In the genomic region with DNA sequence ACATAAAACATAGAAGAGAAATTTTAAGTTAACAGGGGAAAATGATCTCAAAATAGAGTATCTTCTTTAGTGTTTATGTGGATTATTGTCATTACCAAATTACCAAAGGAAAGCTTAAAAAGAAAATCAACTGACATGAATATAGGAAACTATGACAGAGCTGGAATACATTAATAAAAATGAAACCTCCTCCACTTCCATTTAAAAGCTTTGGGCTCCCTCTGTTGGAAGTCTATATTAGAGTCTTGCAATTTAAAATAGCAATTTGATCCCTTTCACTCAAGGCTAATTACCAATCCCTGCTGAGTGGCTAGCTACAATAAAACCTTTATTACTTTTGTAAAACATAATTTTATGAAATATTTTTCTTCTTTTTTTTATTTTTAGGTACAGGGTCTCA, we compare ENCODE assay signal across 8 cellular contexts.
DNase-seq lines count a peak whose midpoint lies in the region; ATAC-seq lines count a peak whose summit lies in the region.

No MANE protein-coding gene starts in this region.

- DNase-seq in stimulated activated naive CD8-positive, alpha-beta T cell treated with anti-CD3 and anti-CD28 coated beads, Interleukin-15, Interleukin-2, amounts not matched to agents 100 U/mL and 50 U/mL, for 24 hours, result no peak
- DNase-seq in stimulated activated naive CD8-positive, alpha-beta T cell treated with anti-CD3 and anti-CD28 coated beads, Interleukin-15, amount 100 ng/mL, for 72 hours, result no peak
- peak; percentile 18 for DNase-seq in NCI-H2081 treated with DMSO at 0.1 percent for 48 hours (lab: John Stamatoyannopoulos, UW)
- peak; percentile 43 for DNase-seq in astrocyte of the hippocampus (ENCODE audit: low read depth, low spot score)
- no peak for DNase-seq in left colon
- no peak for DNase-seq in cerebellar nuclear complex (lab: John Stamatoyannopoulos, UW)
- no peak for DNase-seq in NCI-H128 (lab: John Stamatoyannopoulos, UW; ENCODE audit: unreplicated experiment)

- no peak overlapping the region for H3K4me3 Mint-ChIP-seq in stimulated activated naive CD8-positive, alpha-beta T cell treated with anti-CD3 and anti-CD28 coated beads, Interleukin-15, amount 100 ng/mL, for 72 hours

- peaks cover 8 to 10% of the 10 kb centered on the region in 2 donors for H3K9me3 Mint-ChIP-seq in stimulated activated naive CD8-positive, alpha-beta T cell treated with anti-CD3 and anti-CD28 coated beads, Interleukin-15, amount 100 ng/mL, for 72 hours

- peak; percentile 19 for ATAC-seq in stimulated activated naive CD8-positive, alpha-beta T cell treated with anti-CD3 and anti-CD28 coated beads, Interleukin-15, Interleukin-2, amounts not matched to agents 100 U/mL and 50 U/mL, for 24 hours
- ATAC-seq in stimulated activated naive CD8-positive, alpha-beta T cell treated with anti-CD3 and anti-CD28 coated beads, Interleukin-15, amount 100 ng/mL, for 72 hours, result no peak
- ATAC-seq in left colon, result peak; percentile 80
- no peak for ATAC-seq in GM19463 (IDR thresholded peaks at IDR 0.05; ENCODE audit: unreplicated experiment)

- H3K27me3 Mint-ChIP-seq in stimulated activated naive CD8-positive, alpha-beta T cell treated with anti-CD3 and anti-CD28 coated beads, Interleukin-15, amount 100 ng/mL, for 72 hours, result no peaks in the 10 kb centered on the region

- intact Hi-C loops in left colon (cut with DNase I, micrococcal nuclease), result no loop called here

- peaks cover 63% of the 10 kb centered on the region for H3K4me1 Mint-ChIP-seq in stimulated activated naive CD8-positive, alpha-beta T cell treated with anti-CD3 and anti-CD28 coated beads, Interleukin-15, amount 100 ng/mL, for 72 hours

- H3K27ac Mint-ChIP-seq in stimulated activated naive CD8-positive, alpha-beta T cell treated with anti-CD3 and anti-CD28 coated beads, Interleukin-15, amount 100 ng/mL, for 72 hours, result no peak overlapping the region

Comparison
In these comparisons a context has a peak if more than half of its experiments do, and no peak if none do; other contexts are left out.
1. ATAC-seq: peak in stimulated activated naive CD8-positive, alpha-beta T cell treated with anti-CD3 and anti-CD28 coated beads, Interleukin-15, Interleukin-2, amounts not matched to agents 100 U/mL and 50 U/mL, for 24 hours (single experiment) and left colon (single experiment); none in stimulated activated naive CD8-positive, alpha-beta T cell treated with anti-CD3 and anti-CD28 coated beads, Interleukin-15, amount 100 ng/mL, for 72 hours (single experiment) and GM19463 (single experiment).
2. DNase-seq: peak in NCI-H2081 treated with DMSO at 0.1 percent for 48 hours (single experiment) and astrocyte of the hippocampus (single experiment); none in stimulated activated naive CD8-positive, alpha-beta T cell treated with anti-CD3 and anti-CD28 coated beads, Interleukin-15, Interleukin-2, amounts not matched to agents 100 U/mL and 50 U/mL, for 24 hours (single experiment), stimulated activated naive CD8-positive, alpha-beta T cell treated with anti-CD3 and anti-CD28 coated beads, Interleukin-15, amount 100 ng/mL, for 72 hours (0 of 2), left colon (0 of 2), cerebellar nuclear complex (0 of 2) and NCI-H128 (single experiment).